1 cellular context compared by ENCODE assay signal in the genomic region with DNA sequence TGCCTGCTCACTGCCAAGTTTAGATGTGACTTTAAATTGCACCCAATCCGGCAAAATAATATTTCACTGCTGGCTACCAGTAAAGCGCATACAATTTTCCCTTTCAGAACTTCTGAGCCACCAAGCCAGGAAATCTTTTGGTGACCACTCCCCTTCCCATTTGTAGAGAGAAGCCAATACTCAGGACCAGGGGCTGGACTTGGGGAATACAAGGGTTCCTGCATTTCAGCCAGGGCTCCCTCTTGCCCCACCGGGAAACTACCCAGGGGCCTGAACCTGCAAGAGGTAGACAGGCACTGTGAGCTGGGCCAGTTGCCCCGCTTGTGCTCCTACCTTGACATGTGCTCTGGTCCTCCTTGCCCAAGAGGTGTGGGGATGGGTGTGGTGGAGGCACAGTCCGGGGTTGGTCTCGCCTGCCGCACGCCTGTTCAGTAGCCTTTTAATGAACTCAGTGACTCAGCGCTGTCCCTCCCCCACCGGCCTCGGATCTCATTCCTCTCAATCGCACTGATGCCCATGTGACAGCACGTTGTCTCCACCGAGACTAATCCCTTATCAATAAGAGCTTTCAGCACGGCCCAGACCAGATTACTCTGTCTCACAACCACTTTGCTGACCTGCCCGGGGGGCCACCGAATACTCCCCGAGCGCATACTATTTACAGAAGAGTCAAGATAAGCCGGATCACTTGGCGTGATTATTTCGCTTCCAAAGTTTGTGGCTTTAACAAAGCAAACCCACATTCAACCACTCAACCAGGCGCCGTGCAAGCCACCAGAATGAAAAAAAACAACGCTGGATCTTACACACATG.
A peak's percentile ranks its signal among the peaks of the same experiment; 100 is the strongest.
TF ChIP-seq lines count a peak whose summit lies in the region.

No MANE protein-coding gene starts in this region.

TF ChIP-seq in HEK293, 187 proteins besides CTCF, POLR2A, EP300 and RAD21 (continued from another document and continues in another):
- TF ChIP-seq ZNF629 (tag by site-specific recombination; IDR thresholded peaks at IDR 0.05) (peak; percentile 92), ZNF175 (tag by site-specific recombination; IDR thresholded peaks at IDR 0.05) (no peak), ZBTB20 (tag by site-specific recombination; IDR thresholded peaks at IDR 0.05) (peak; percentile 86), ZNF510 (tag by site-specific recombination; IDR thresholded peaks at IDR 0.05; ENCODE audit: insufficient replicate concordance) (peak; percentile 19), ZNF426 (tag by site-specific recombination; IDR thresholded peaks at IDR 0.05) (no peak), ZNF549 (tag by site-specific recombination; IDR thresholded peaks at IDR 0.05) (no peak), ZNF768 (tag by site-specific recombination; IDR thresholded peaks at IDR 0.05) (no peak), GLI4 (tag by site-specific recombination; IDR thresholded peaks at IDR 0.05) (no peak), ZNF223 (tag by site-specific recombination; IDR thresholded peaks at IDR 0.05) (0 out of 2 replicates have a peak, but pooled peaks have one; percentile 67), ZNF600 (tag by site-specific recombination; IDR thresholded peaks at IDR 0.05) (peak; percentile 93), KLF10 (tag by site-specific recombination; IDR thresholded peaks at IDR 0.05) (peak; percentile 98), HOXD13 (CRISPR knock-in tag; IDR thresholded peaks at IDR 0.05; ENCODE audit: borderline replicate concordance) (no peak), ZBTB1 (tag by site-specific recombination; IDR thresholded peaks at IDR 0.05) (0 out of 2 replicates have a peak, but pooled peaks have one; percentile 37), ZIC2 (tag by site-specific recombination; IDR thresholded peaks at IDR 0.05) (peak; percentile 42), ZNF133 (tag by site-specific recombination; IDR thresholded peaks at IDR 0.05) (no peak), ZNF202 (tag by site-specific recombination; IDR thresholded peaks at IDR 0.05; ENCODE audit: borderline replicate concordance) (no peak), ZNF610 (tag by site-specific recombination; IDR thresholded peaks at IDR 0.05; ENCODE audit: borderline replicate concordance) (peak; percentile 68; the same call in 1 of the 2 replicates), GLI2 (tag by site-specific recombination; IDR thresholded peaks at IDR 0.05; ENCODE audit: borderline replicate concordance, low read depth) (peak; percentile 59; the same call in 1 of the 2 replicates), ZNF837 (tag by site-specific recombination; IDR thresholded peaks at IDR 0.05) (no peak), ZFHX2 (tag by site-specific recombination; conservative IDR thresholded peaks at IDR 0.05) (no peak), ZNF664 (tag by site-specific recombination; IDR thresholded peaks at IDR 0.05) (no peak; the same call in 1 of the 2 replicates), SP3 (tag by site-specific recombination; IDR thresholded peaks at IDR 0.05) (peak; percentile 53; the same call in 1 of the 2 replicates), ZNF514 (tag by site-specific recombination; IDR thresholded peaks at IDR 0.05) (no peak), KLF8 (tag by site-specific recombination; IDR thresholded peaks at IDR 0.05) (peak; percentile 86), ZNF146 (tag by site-specific recombination; IDR thresholded peaks at IDR 0.05) (no peak), TCF7L2 (IDR thresholded peaks at IDR 0.05; ENCODE audit: borderline replicate concordance, low read depth, low read length) (peak; percentile 92), ZNF843 (tag by site-specific recombination; IDR thresholded peaks at IDR 0.05) (peak; percentile 98), ZNF266 (tag by site-specific recombination; IDR thresholded peaks at IDR 0.05; ENCODE audit: low read depth) (no peak)
- TF ChIP-seq, protein P1, sequence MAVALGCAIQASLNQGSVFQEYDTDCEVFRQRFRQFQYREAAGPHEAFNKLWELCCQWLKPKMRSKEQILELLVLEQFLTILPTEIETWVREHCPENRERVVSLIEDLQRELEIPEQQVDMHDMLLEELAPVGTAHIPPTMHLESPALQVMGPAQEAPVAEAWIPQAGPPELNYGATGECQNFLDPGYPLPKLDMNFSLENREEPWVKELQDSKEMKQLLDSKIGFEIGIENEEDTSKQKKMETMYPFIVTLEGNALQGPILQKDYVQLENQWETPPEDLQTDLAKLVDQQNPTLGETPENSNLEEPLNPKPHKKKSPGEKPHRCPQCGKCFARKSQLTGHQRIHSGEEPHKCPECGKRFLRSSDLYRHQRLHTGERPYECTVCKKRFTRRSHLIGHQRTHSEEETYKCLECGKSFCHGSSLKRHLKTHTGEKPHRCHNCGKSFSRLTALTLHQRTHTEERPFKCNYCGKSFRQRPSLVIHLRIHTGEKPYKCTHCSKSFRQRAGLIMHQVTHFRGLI (tag by site-specific recombination; IDR thresholded peaks at IDR 0.05): peak; percentile 71; the same call in 1 of the 2 replicates
- TF ChIP-seq, protein P2, sequence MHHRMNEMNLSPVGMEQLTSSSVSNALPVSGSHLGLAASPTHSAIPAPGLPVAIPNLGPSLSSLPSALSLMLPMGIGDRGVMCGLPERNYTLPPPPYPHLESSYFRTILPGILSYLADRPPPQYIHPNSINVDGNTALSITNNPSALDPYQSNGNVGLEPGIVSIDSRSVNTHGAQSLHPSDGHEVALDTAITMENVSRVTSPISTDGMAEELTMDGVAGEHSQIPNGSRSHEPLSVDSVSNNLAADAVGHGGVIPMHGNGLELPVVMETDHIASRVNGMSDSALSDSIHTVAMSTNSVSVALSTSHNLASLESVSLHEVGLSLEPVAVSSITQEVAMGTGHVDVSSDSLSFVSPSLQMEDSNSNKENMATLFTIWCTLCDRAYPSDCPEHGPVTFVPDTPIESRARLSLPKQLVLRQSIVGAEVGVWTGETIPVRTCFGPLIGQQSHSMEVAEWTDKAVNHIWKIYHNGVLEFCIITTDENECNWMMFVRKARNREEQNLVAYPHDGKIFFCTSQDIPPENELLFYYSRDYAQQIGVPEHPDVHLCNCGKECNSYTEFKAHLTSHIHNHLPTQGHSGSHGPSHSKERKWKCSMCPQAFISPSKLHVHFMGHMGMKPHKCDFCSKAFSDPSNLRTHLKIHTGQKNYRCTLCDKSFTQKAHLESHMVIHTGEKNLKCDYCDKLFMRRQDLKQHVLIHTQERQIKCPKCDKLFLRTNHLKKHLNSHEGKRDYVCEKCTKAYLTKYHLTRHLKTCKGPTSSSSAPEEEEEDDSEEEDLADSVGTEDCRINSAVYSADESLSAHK (tag by site-specific recombination; IDR thresholded peaks at IDR 0.05): peak; percentile 81
- TF ChIP-seq, protein P3, sequence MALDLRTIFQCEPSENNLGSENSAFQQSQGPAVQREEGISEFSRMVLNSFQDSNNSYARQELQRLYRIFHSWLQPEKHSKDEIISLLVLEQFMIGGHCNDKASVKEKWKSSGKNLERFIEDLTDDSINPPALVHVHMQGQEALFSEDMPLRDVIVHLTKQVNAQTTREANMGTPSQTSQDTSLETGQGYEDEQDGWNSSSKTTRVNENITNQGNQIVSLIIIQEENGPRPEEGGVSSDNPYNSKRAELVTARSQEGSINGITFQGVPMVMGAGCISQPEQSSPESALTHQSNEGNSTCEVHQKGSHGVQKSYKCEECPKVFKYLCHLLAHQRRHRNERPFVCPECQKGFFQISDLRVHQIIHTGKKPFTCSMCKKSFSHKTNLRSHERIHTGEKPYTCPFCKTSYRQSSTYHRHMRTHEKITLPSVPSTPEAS (tag by site-specific recombination; IDR thresholded peaks at IDR 0.05): peak; percentile 27; the same call in 1 of the 2 replicates
- TF ChIP-seq, protein P4, sequence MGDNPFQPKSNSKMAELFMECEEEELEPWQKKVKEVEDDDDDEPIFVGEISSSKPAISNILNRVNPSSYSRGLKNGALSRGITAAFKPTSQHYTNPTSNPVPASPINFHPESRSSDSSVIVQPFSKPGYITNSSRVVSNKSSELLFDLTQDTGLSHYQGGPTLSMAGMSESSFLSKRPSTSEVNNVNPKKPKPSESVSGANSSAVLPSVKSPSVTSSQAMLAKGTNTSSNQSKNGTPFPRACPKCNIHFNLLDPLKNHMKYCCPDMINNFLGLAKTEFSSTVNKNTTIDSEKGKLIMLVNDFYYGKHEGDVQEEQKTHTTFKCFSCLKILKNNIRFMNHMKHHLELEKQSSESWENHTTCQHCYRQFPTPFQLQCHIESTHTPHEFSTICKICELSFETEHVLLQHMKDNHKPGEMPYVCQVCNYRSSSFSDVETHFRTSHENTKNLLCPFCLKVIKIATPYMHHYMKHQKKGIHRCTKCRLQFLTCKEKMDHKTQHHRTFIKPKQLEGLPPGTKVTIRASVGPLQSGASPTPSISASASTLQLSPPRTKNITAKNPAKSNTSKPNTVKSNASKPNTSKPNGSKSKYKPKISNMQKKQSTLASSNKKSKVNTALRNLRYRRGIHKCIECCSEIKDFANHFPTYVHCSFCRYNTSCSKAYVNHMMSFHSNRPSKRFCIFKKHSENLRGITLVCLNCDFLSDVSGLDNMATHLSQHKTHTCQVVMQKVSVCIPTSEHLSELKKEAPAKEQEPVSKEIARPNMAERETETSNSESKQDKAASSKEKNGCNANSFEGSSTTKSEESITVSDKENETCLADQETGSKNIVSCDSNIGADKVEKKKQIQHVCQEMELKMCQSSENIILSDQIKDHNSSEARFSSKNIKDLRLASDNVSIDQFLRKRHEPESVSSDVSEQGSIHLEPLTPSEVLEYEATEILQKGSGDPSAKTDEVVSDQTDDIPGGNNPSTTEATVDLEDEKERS (tag by site-specific recombination; IDR thresholded peaks at IDR 0.05): no peak
- TF ChIP-seq, protein P5, sequence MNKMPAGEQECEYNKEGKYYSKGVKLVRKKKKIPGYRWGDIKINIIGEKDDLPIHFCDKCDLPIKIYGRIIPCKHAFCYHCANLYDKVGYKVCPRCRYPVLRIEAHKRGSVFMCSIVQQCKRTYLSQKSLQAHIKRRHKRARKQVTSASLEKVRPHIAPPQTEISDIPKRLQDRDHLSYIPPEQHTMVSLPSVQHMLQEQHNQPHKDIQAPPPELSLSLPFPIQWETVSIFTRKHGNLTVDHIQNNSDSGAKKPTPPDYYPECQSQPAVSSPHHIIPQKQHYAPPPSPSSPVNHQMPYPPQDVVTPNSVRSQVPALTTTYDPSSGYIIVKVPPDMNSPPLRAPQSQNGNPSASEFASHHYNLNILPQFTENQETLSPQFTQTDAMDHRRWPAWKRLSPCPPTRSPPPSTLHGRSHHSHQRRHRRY (tag by site-specific recombination; IDR thresholded peaks at IDR 0.05): no peak
- TF ChIP-seq, protein P6, sequence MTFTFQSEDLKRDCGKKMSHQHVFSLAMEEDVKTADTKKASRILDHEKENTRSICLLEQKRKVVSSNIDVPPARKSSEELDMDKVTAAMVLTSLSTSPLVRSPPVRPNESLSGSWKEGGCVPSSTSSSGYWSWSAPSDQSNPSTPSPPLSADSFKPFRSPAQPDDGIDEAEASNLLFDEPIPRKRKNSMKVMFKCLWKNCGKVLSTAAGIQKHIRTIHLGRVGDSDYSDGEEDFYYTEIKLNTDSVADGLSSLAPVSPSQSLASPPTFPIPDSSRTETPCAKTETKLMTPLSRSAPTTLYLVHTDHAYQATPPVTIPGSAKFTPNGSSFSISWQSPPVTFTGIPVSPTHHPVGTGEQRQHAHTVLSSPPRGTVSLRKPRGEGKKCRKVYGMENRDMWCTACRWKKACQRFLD (tag by site-specific recombination; IDR thresholded peaks at IDR 0.05): no peak
- TF ChIP-seq, protein P7, sequence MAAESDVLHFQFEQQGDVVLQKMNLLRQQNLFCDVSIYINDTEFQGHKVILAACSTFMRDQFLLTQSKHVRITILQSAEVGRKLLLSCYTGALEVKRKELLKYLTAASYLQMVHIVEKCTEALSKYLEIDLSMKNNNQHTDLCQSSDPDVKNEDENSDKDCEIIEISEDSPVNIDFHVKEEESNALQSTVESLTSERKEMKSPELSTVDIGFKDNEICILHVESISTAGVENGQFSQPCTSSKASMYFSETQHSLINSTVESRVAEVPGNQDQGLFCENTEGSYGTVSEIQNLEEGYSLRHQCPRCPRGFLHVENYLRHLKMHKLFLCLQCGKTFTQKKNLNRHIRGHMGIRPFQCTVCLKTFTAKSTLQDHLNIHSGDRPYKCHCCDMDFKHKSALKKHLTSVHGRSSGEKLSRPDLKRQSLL (tag by site-specific recombination; IDR thresholded peaks at IDR 0.05): peak; percentile 69
- TF ChIP-seq, protein P8, sequence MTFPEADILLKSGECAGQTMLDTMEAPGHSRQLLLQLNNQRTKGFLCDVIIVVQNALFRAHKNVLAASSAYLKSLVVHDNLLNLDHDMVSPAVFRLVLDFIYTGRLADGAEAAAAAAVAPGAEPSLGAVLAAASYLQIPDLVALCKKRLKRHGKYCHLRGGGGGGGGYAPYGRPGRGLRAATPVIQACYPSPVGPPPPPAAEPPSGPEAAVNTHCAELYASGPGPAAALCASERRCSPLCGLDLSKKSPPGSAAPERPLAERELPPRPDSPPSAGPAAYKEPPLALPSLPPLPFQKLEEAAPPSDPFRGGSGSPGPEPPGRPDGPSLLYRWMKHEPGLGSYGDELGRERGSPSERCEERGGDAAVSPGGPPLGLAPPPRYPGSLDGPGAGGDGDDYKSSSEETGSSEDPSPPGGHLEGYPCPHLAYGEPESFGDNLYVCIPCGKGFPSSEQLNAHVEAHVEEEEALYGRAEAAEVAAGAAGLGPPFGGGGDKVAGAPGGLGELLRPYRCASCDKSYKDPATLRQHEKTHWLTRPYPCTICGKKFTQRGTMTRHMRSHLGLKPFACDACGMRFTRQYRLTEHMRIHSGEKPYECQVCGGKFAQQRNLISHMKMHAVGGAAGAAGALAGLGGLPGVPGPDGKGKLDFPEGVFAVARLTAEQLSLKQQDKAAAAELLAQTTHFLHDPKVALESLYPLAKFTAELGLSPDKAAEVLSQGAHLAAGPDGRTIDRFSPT (tag by site-specific recombination; IDR thresholded peaks at IDR 0.05): no peak; the same call in none of the 2 replicates
- TF ChIP-seq, protein P9, sequence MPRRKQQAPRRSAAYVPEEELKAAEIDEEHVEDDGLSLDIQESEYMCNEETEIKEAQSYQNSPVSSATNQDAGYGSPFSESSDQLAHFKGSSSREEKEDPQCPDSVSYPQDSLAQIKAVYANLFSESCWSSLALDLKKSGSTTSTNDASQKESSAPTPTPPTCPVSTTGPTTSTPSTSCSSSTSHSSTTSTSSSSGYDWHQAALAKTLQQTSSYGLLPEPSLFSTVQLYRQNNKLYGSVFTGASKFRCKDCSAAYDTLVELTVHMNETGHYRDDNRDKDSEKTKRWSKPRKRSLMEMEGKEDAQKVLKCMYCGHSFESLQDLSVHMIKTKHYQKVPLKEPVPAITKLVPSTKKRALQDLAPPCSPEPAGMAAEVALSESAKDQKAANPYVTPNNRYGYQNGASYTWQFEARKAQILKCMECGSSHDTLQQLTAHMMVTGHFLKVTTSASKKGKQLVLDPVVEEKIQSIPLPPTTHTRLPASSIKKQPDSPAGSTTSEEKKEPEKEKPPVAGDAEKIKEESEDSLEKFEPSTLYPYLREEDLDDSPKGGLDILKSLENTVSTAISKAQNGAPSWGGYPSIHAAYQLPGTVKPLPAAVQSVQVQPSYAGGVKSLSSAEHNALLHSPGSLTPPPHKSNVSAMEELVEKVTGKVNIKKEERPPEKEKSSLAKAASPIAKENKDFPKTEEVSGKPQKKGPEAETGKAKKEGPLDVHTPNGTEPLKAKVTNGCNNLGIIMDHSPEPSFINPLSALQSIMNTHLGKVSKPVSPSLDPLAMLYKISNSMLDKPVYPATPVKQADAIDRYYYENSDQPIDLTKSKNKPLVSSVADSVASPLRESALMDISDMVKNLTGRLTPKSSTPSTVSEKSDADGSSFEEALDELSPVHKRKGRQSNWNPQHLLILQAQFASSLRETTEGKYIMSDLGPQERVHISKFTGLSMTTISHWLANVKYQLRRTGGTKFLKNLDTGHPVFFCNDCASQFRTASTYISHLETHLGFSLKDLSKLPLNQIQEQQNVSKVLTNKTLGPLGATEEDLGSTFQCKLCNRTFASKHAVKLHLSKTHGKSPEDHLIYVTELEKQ (tag by site-specific recombination; IDR thresholded peaks at IDR 0.05; ENCODE audit: borderline replicate concordance): peak; percentile 93
